ENCODE assay signal across 28 cellular contexts in genomic region chr10:101182936-101183335, GRCh38. TPM values are rescaled to one million over a fixed set of nuclear protein-coding genes. Genes with fewer than 3 reads are reported as not detected.
"Had no signal": no experiment of that assay in that cellular context is flagged by ENCODE, and none has a peak within 500 bp of the region (broad histone marks: within the 10 kb centered on the region; RNA-seq: fewer than 3 reads in every experiment).

No MANE protein-coding gene starts in this region.

- H3K4me1 ChIP-seq: ascending aorta, body of pancreas, SJSA1 had no signal

- H3K27ac ChIP-seq: adrenal gland, ascending aorta, body of pancreas, SJSA1 had no signal

- ATAC-seq: body of pancreas, K562, PC-3, SK-N-SH treated with all-trans-retinoic acid at 6 μM for 48 hours had no signal

- H3K9me3 ChIP-seq: adrenal gland, ascending aorta, body of pancreas, SJSA1 had no signal

- H3K36me3 ChIP-seq: adrenal gland, ascending aorta, SJSA1 had no signal

- DNase-seq: activated CD4-positive, alpha-beta memory T cell treated with anti-CD3 and anti-CD28 coated beads for 36 hours; activated CD4-positive, alpha-beta T cell treated with anti-CD3 and anti-CD28 coated beads, Interleukin-2, amount 10 ng/mL, durations not matched to agents 24 days and 14 days; activated CD4-positive, CD25-positive, alpha-beta regulatory T cell treated with anti-CD3 and anti-CD28 coated beads, Interleukin-2, amount 50 U/mL, for 72 hours; activated naive CD4-positive, alpha-beta T cell treated with anti-CD3 and anti-CD28 coated beads, Interleukin-2, amount 50 U/mL, for 16 hours; activated naive CD8-positive, alpha-beta T cell treated with anti-CD3 and anti-CD28 coated beads, Interleukin-2, amount 10 ng/mL, durations not matched to agents 7 days and 5 days; activated T-cell treated with anti-CD3 and anti-CD28 coated beads, Interleukin-2, amount 50 U/mL, for 72 hours; body of pancreas; central memory CD4-positive, alpha-beta T cell; Karpas-422; MM.1S; NCI-H1105 treated with DMSO at 0.1 percent for 48 hours; NCI-H1694; NCI-H2029; NCI-H2171 treated with DMSO at 0.1 percent for 48 hours; NCI-H226; NCI-H69; PC-3; SHP77; SW 1271 had no signal

- H3K27me3 ChIP-seq: adrenal gland, ascending aorta, body of pancreas had no signal

- H3K4me3 ChIP-seq: adrenal gland, ascending aorta, body of pancreas, K562, SJSA1 had no signal

RNA-seq across cellular contexts. Expression of gene LBX1, which starts 46.3 kb away (rescaled TPM):
- total RNA-seq: activated CD4-positive, alpha-beta memory T cell treated with anti-CD3 and anti-CD28 coated beads for 36 hours; activated CD4-positive, alpha-beta T cell treated with anti-CD3 and anti-CD28 coated beads, Interleukin-2, amount 10 ng/mL, durations not matched to agents 24 days and 14 days; activated CD8-positive, alpha-beta memory T cell treated with anti-CD3 and anti-CD28 coated beads for 36 hours; activated naive CD8-positive, alpha-beta T cell treated with anti-CD3 and anti-CD28 coated beads, Interleukin-2, amount 10 ng/mL, durations not matched to agents 7 days and 5 days; activated T-cell treated with anti-CD3 and anti-CD28 coated beads, Interleukin-2, amount 50 U/mL, for 72 hours; ascending aorta; body of pancreas; bronchial epithelial cell; chondrocyte; K562; PC-3; SJSA1 had no signal
- polyA plus RNA-seq: adrenal gland, K562 had no signal

RNA-seq across cellular contexts. Expression of gene TLX1, which starts 51.8 kb away (rescaled TPM):
- total RNA-seq: activated CD4-positive, alpha-beta memory T cell treated with anti-CD3 and anti-CD28 coated beads for 36 hours; activated CD4-positive, alpha-beta T cell treated with anti-CD3 and anti-CD28 coated beads, Interleukin-2, amount 10 ng/mL, durations not matched to agents 24 days and 14 days; activated CD8-positive, alpha-beta memory T cell treated with anti-CD3 and anti-CD28 coated beads for 36 hours; activated naive CD8-positive, alpha-beta T cell treated with anti-CD3 and anti-CD28 coated beads, Interleukin-2, amount 10 ng/mL, durations not matched to agents 7 days and 5 days; activated T-cell treated with anti-CD3 and anti-CD28 coated beads, Interleukin-2, amount 50 U/mL, for 72 hours; adrenal gland; ascending aorta; bronchial epithelial cell; chondrocyte; NCI-H460; PC-3; SJSA1 had no signal
- polyA plus RNA-seq: adrenal gland had no signal
